ENCODE assay signal across 8 cellular contexts in the genomic region with DNA sequence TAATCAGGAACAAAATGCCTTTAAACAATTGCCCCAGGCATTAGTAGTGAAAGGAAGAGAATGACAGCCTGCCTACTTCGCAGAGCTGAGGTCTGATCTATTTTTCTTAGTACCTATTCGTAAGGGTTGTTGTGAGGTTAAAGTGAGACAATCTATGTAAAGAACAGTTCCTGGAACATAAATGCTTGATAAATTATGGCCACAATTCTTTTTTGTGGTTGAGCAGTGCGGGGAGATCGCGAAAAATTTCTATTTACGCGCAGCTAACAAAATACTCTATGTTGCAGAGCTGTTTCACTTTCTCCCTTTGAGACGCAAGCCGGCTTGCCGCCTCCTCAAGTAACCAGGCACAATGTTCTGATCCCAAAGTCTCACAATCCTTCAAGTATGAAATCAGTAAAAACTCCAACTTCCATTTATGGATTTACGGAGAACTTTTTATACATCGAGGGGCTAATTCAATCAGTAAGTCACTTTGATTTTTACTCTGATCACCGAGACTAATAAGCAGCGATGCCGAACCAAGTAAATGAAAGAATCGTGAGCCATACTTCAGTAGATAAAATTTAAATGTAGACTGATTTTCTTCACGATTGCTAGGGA. TPM values are rescaled to one million over a fixed set of nuclear protein-coding genes. Genes with fewer than 3 reads are reported as not detected.
DNase-seq lines count a peak whose midpoint lies in the region; FAIRE-seq and TF ChIP-seq lines count a peak whose summit lies in the region.

No MANE protein-coding gene starts in this region.

- peak overlapping the region; percentile 48 to 99 for H3K4me3 ChIP-seq in CD4-positive, alpha-beta memory T cell (ENCODE audit: low read length in 2 of 2)
- H3K4me3 ChIP-seq in SJSA1 (peak overlapping the region; percentile 92), ovary (peak overlapping the region; percentile 64)

- DNase-seq in CD4-positive, alpha-beta memory T cell: peak; percentile 80 to 84 (median 81)
- DNase-seq in HFFc6 (peak; percentile 35), SJSA1 (ENCODE audit: low read depth in 1 of 2, low spot score in 2 of 2) (peak in 1 of 2 experiments; percentile 79), glomerular visceral epithelial cell (ENCODE audit: extremely low spot score) (peak; percentile 52), ovary (peak; percentile 47 to 67 (median 59)), urothelium cell line (ENCODE audit: low spot score) (peak; percentile 13), HK-2 (ENCODE audit: unreplicated experiment) (no peak)
- peak; percentile 55 for DNase-seq in activated naive CD8-positive, alpha-beta T cell treated with anti-CD3 and anti-CD28 coated beads for 36 hours

- H3K4me1 ChIP-seq in CD4-positive, alpha-beta memory T cell (ENCODE audit: insufficient read depth, low read length): peaks cover 37% of the 10 kb centered on the region
- H3K4me1 ChIP-seq in SJSA1 (replicated peaks): peaks cover 11% of the 10 kb centered on the region
- peaks cover 3% of the 10 kb centered on the region for H3K4me1 ChIP-seq in ovary (ENCODE audit: insufficient read depth)

- H3K9me3 ChIP-seq in CD4-positive, alpha-beta memory T cell (ENCODE audit: control insufficient read depth in 1 of 2, low read length in 2 of 2): no peaks in the 10 kb centered on the region
- no peaks in the 10 kb centered on the region for H3K9me3 ChIP-seq in SJSA1 (replicated peaks)
- no peaks in the 10 kb centered on the region for H3K9me3 ChIP-seq in ovary

- H3K9me3 Mint-ChIP-seq in CD4-positive, alpha-beta memory T cell: peaks cover 0 to 5% (median 0%) of the 10 kb centered on the region in 8 donors
- no peaks in the 10 kb centered on the region for H3K9me3 Mint-ChIP-seq in HFFc6
- no peaks in the 10 kb centered on the region for H3K9me3 Mint-ChIP-seq in activated naive CD8-positive, alpha-beta T cell treated with anti-CD3 and anti-CD28 coated beads for 36 hours

- intact Hi-C loops in CD4-positive, alpha-beta memory T cell (cut with micrococcal nuclease): loop anchor here (1.0 to 10.0 kb wide), 12 partner anchors 66 to 1925 kb away; a partner anchor contains a TSS
- intact Hi-C loops in ovary (cut with DNase I): loop anchor here in 3 of 4 donors (1.0 to 10.0 kb wide), 5 partner anchors 43 to 274 kb away; a partner anchor contains a TSS

- H3K4me1 Mint-ChIP-seq in CD4-positive, alpha-beta memory T cell: peaks cover 19 to 57% (median 29%) of the 10 kb centered on the region in 4 donors
- peaks cover 22% of the 10 kb centered on the region for H3K4me1 Mint-ChIP-seq in HFFc6 (ENCODE audit: low read depth)
- H3K4me1 Mint-ChIP-seq in activated naive CD8-positive, alpha-beta T cell treated with anti-CD3 and anti-CD28 coated beads for 36 hours: peaks cover 18% of the 10 kb centered on the region

- H3K4me3 Mint-ChIP-seq in CD4-positive, alpha-beta memory T cell: peak overlapping the region; percentile 88 to 99 (median 94)
- peak overlapping the region; percentile 98 for H3K4me3 Mint-ChIP-seq in HFFc6
- peak overlapping the region; percentile 89 for H3K4me3 Mint-ChIP-seq in activated naive CD8-positive, alpha-beta T cell treated with anti-CD3 and anti-CD28 coated beads for 36 hours

- H3K36me3 Mint-ChIP-seq in CD4-positive, alpha-beta memory T cell: peaks cover 24 to 45% of the 10 kb centered on the region in 2 donors
- H3K36me3 Mint-ChIP-seq in HFFc6 (ENCODE audit: low read depth): peaks cover 20% of the 10 kb centered on the region
- H3K36me3 Mint-ChIP-seq in activated naive CD8-positive, alpha-beta T cell treated with anti-CD3 and anti-CD28 coated beads for 36 hours: peaks cover 21% of the 10 kb centered on the region

- peak overlapping the region; percentile 93 to 100 (median 97) for H3K27ac Mint-ChIP-seq in CD4-positive, alpha-beta memory T cell
- H3K27ac Mint-ChIP-seq in HFFc6: peak overlapping the region; percentile 93
- H3K27ac Mint-ChIP-seq in activated naive CD8-positive, alpha-beta T cell treated with anti-CD3 and anti-CD28 coated beads for 36 hours: peak overlapping the region; percentile 97

- peak overlapping the region; percentile 99 for H3K27ac ChIP-seq in CD4-positive, alpha-beta memory T cell (ENCODE audit: low read depth, low read length)
- peak overlapping the region; percentile 92 for H3K27ac ChIP-seq in SJSA1
- peak overlapping the region; percentile 100 for H3K27ac ChIP-seq in ovary

- H3K36me3 ChIP-seq in CD4-positive, alpha-beta memory T cell (ENCODE audit: insufficient read depth, low read length): peaks cover 13% of the 10 kb centered on the region
- H3K36me3 ChIP-seq in SJSA1 (peaks cover 27% of the 10 kb centered on the region), ovary (no peaks in the 10 kb centered on the region)

- H3K27me3 ChIP-seq in CD4-positive, alpha-beta memory T cell (ENCODE audit: insufficient read depth, low read length): no peaks in the 10 kb centered on the region
- H3K27me3 ChIP-seq in SJSA1 (replicated peaks) (no peaks in the 10 kb centered on the region), ovary (no peaks in the 10 kb centered on the region)

- CTCF ChIA-PET in CD4-positive, alpha-beta memory T cell (lab: Charles Lee; ENCODE audit: partially characterized antibody): interaction anchor here (0.7 to 5.0 kb wide), 18 partner anchors 10 to 530 kb away, joined by 3 to 38 read pairs (median 3); a partner anchor contains a TSS

- 0 to 1% (median 0%) methylated on average over 17 of the region's 17 CpGs for WGBS in ovary, 3 donors

- H3K27me3 Mint-ChIP-seq in CD4-positive, alpha-beta memory T cell: peaks cover 0 to 3% of the 10 kb centered on the region in 2 donors
- peaks cover 6% of the 10 kb centered on the region for H3K27me3 Mint-ChIP-seq in HFFc6 (ENCODE audit: insufficient read depth)
- no peaks in the 10 kb centered on the region for H3K27me3 Mint-ChIP-seq in activated naive CD8-positive, alpha-beta T cell treated with anti-CD3 and anti-CD28 coated beads for 36 hours

- TF ChIP-seq CTCF in HFFc6 (IDR thresholded peaks at IDR 0.05) (no peak), ovary (IDR thresholded peaks at IDR 0.05) (no peak)

- TF ChIP-seq EP300 in ovary (IDR thresholded peaks at IDR 0.05): no peak

- POLR2A ChIA-PET in CD4-positive, alpha-beta memory T cell (lab: Charles Lee; ENCODE audit: partially characterized antibody): interaction anchor here (0.8 to 9.7 kb wide), 30 partner anchors 8 to 1607 kb away, joined by 3 to 157 read pairs (median 6); a partner anchor contains a TSS

- no peak for FAIRE-seq in urothelium cell line (lab: Jason Lieb, UNC)

- TF ChIP-seq POLR2A in ovary (IDR thresholded peaks at IDR 0.05): peak; percentile 27

RNA-seq across cellular contexts. Expression of a gene that starts 0.8 kb away (rescaled TPM):
- 100 to 1,000 TPM; 622 to 667 TPM for total RNA-seq in CD4-positive, alpha-beta memory T cell
- polyA plus RNA-seq in CD4-positive, alpha-beta memory T cell: 100 to 1,000 TPM; 390 to 516 TPM
- 10 to 100 TPM; 42.2 to 63.2 (median 52.8) TPM for total RNA-seq in HFFc6 (2021; fragmentation: NEBNext Ultra II Directional; extraction: Animal tissue kit (Norgen Biotek cat#: 25700))
- 21.6 and 22.4 TPM in 2 replicates for total RNA-seq in SJSA1 (2014; rRNA removed; shearing (Covaris generic))
- 10 to 100 TPM; 81.3 to 84.5 TPM for total RNA-seq in activated naive CD8-positive, alpha-beta T cell treated with anti-CD3 and anti-CD28 coated beads for 36 hours
- 100 to 1,000 TPM; 311 to 507 (median 427) TPM for total RNA-seq in ovary
- 100 to 1,000 TPM; 152 to 239 TPM for polyA plus RNA-seq in ovary

RNA-seq across cellular contexts. Expression of a gene that starts 38.2 kb away (rescaled TPM):
- total RNA-seq in CD4-positive, alpha-beta memory T cell: not detected
- polyA plus RNA-seq in CD4-positive, alpha-beta memory T cell: under 1 TPM; 0.06 to 0.11 TPM
- not detected for total RNA-seq in HFFc6 (2021; fragmentation: NEBNext Ultra II Directional; extraction: Animal tissue kit (Norgen Biotek cat#: 25700))
- total RNA-seq in SJSA1 (2014; rRNA removed; shearing (Covaris generic)): 0.72 and 2.8 TPM in 2 replicates
- total RNA-seq in activated naive CD8-positive, alpha-beta T cell treated with anti-CD3 and anti-CD28 coated beads for 36 hours: under 1 TPM; 0.74 to 0.78 TPM
- total RNA-seq in ovary: 1 to 10 TPM in 6 of 7 donors, under 1 TPM in 1; 0.83 to 9.8 (median 3.2) TPM
- 1 to 10 TPM; 1.1 to 1.9 TPM for polyA plus RNA-seq in ovary
